In genomic region chr18:63155169-63155852, GRCh38 we compare ENCODE assay signal across 1 cellular context.
A peak's percentile ranks its signal among the peaks of the same experiment; 100 is the strongest.
TF ChIP-seq lines count a peak whose summit lies in the region.

No MANE protein-coding gene starts in this region.

TF ChIP-seq in GM23338, 12 proteins besides CTCF, POLR2A, EP300 and RAD21 (continued from another document):
- TF ChIP-seq ZNF462 (CRISPR knock-in tag; IDR thresholded peaks at IDR 0.05) (peak; percentile 53; the same call in 1 of the 2 replicates), POLR2AphosphoS5 (IDR thresholded peaks at IDR 0.05; ENCODE audit: low read depth) (no peak)
